8 cellular contexts compared by ENCODE assay signal in genomic region chr11:12888525-12889158, GRCh38.
DNase-seq lines count a peak whose midpoint lies in the region; ATAC-seq and TF ChIP-seq lines count a peak whose summit lies in the region.

No MANE protein-coding gene starts in this region.

- TF ChIP-seq CTCF in GM12872 (IDR thresholded peaks at IDR 0.05; ENCODE audit: insufficient read depth, low read depth, low read length) (peak; percentile 73), lower lobe of right lung (IDR thresholded peaks at IDR 0.05) (peak; percentile 69)

- ATAC-seq in HG03159 (IDR thresholded peaks at IDR 0.05; ENCODE audit: unreplicated experiment) = peak; percentile 83
- ATAC-seq in lower lobe of right lung = peak; percentile 86 to 89
- no peak for ATAC-seq in GM18502 (IDR thresholded peaks at IDR 0.05; ENCODE audit: poor library complexity, unreplicated experiment)

- H3K27ac ChIP-seq in lower lobe of right lung = peak overlapping the region; percentile 55

- intact Hi-C loops in lower lobe of right lung (cut with DNase I) = no loop called here

- H3K9me3 ChIP-seq in lower lobe of right lung = no peaks in the 10 kb centered on the region

- H3K36me3 ChIP-seq in lower lobe of right lung = peaks cover 11% of the 10 kb centered on the region

- H3K4me3 ChIP-seq in lower lobe of right lung = no peak overlapping the region

- no peaks in the 10 kb centered on the region for H3K27me3 ChIP-seq in lower lobe of right lung (ENCODE audit: low read depth)

- DNase-seq in NCI-H526 treated with DMSO at 0.1 percent for 48 hours (lab: John Stamatoyannopoulos, UW) = peak; percentile 69
- peak; percentile 56 to 65 for DNase-seq in activated CD4-positive, alpha-beta T cell treated with anti-CD3 and anti-CD28 coated beads, Interleukin-2, amount 50 U/mL, for 4 hours
- peak; percentile 83 for DNase-seq in ecto neural progenitor cell (ENCODE audit: low spot score)
- peak; percentile 86 for DNase-seq in lower lobe of right lung
- DNase-seq in stimulated activated CD4-positive, alpha-beta T cell treated with anti-CD3 and anti-CD28 coated beads, TNF-alpha, amount 100 ng/mL, for 48 hours (ENCODE audit: low read depth in 3 of 3) = peak; percentile 29 to 53 (median 50)

- peaks cover 16% of the 10 kb centered on the region for H3K4me1 ChIP-seq in lower lobe of right lung
